In the genomic region with DNA sequence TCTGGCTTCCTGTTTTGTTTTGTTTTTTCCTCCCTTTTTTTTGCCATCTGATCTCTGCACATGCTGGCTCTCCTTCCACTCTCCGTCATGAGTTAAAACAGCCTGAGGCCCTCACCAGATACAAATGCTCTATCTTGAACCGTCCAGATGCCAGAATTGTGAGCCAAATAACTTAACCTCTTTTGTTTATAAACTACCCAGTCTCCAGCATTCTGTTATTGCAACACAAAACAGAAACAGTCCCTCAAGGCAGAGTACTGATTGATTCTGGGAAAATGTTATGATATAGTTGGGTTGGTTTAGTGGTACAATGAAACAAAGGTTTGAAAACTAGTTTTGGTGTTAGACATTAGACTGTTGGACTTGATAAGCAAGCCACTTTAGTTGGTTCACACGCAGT, we compare ENCODE assay signal across 17 cellular contexts.
DNase-seq lines count a peak whose midpoint lies in the region; ATAC-seq lines count a peak whose summit lies in the region.
"Had no signal": no experiment of that assay in that cellular context is flagged by ENCODE, and none has a peak within 500 bp of the region (broad histone marks: within the 10 kb centered on the region; RNA-seq: fewer than 3 reads in every experiment).

No MANE protein-coding gene starts in this region.

- DNase-seq in COLO829 (ENCODE audit: low spot score) (peak; percentile 7), SK-N-MC (ENCODE audit: low read depth, low spot score) (peak; percentile 44), epidermal melanocyte (ENCODE audit: insufficient read length, low spot score) (peak; percentile 14), mesenchymal stem cell (peak; percentile 92), DMS53 (lab: John Stamatoyannopoulos, UW) (no peak)
- DNase-seq in effector CD4-positive, alpha-beta T cell = no peak
- DNase-seq in central memory CD4-positive, alpha-beta T cell = no peak
- DNase-seq: activated CD8-positive, alpha-beta memory T cell treated with anti-CD3 and anti-CD28 coated beads for 24 hours; activated naive CD4-positive, alpha-beta T cell treated with Interleukin-2 at 50 U/mL for 16 hours; NCI-H1930; posterior cingulate gyrus; stimulated activated CD4-positive, alpha-beta T cell treated with anti-CD3 and anti-CD28 coated beads, Interleukin-2, amount 100 ng/mL, for 24 hours; stimulated activated naive B cell treated with anti-CD40 and anti-IgM and Interleukin-4, amounts not matched to agents 10 μg/mL and 1 μg/mL and 100 μg/mL, for 72 hours; T-helper 2 cell had no signal

- no peak overlapping the region for H2BK5ac ChIP-seq in mesenchymal stem cell (ENCODE audit: low read depth, low read length, poor library complexity, severe bottlenecking)

- H3K23ac ChIP-seq in mesenchymal stem cell (ENCODE audit: low read length in 2 of 2) = no peak overlapping the region

- H3K4ac ChIP-seq in mesenchymal stem cell (ENCODE audit: low read depth in 1 of 2, low read length in 2 of 2) = no peak overlapping the region

- no peak overlapping the region for H3K18ac ChIP-seq in mesenchymal stem cell (ENCODE audit: low read depth in 1 of 2, low read length in 2 of 2)

- no peaks in the 10 kb centered on the region for H3K4me1 ChIP-seq in mesenchymal stem cell (ENCODE audit: control insufficient read depth, insufficient read depth, low read depth, low read length)

- H3K9ac ChIP-seq in SK-N-MC (ENCODE audit: insufficient read length) (peak overlapping the region; percentile 54), mesenchymal stem cell (ENCODE audit: low read length) (no peak overlapping the region)

- no peak for ATAC-seq in HG02973 (IDR thresholded peaks at IDR 0.05; ENCODE audit: unreplicated experiment)
- ATAC-seq: stimulated activated naive B cell treated with anti-CD40 and anti-IgM and Interleukin-4, amounts not matched to agents 10 μg/mL and 1 μg/mL and 100 μg/mL, for 72 hours had no signal

- H2BK120ac ChIP-seq in mesenchymal stem cell (ENCODE audit: low read depth, low read length) = no peak overlapping the region

- no peak overlapping the region for H3K14ac ChIP-seq in mesenchymal stem cell (ENCODE audit: low read length in 2 of 2)

- no peak overlapping the region for H2AFZ ChIP-seq in mesenchymal stem cell (ENCODE audit: low read depth, low read length)

- no peak overlapping the region for H2BK15ac ChIP-seq in mesenchymal stem cell (ENCODE audit: low read depth, poor library complexity, severe bottlenecking)

- WGBS in mesenchymal stem cell = 0% methylated on average over 2 of the region's 3 CpGs

- no peak overlapping the region for H3K4me2 ChIP-seq in mesenchymal stem cell (ENCODE audit: low read length, poor library complexity, severe bottlenecking)

- H3K9me3 ChIP-seq in SK-N-MC (ENCODE audit: low read depth, low read length) = no peaks in the 10 kb centered on the region
- no peaks in the 10 kb centered on the region for H3K9me3 ChIP-seq in mesenchymal stem cell (ENCODE audit: control insufficient read depth, low read length)

- H3K36me3 ChIP-seq in SK-N-MC (ENCODE audit: insufficient read depth, low read length) (no peaks in the 10 kb centered on the region), mesenchymal stem cell (ENCODE audit: control insufficient read depth in 1 of 2, insufficient read depth in 2 of 2, low read depth in 1 of 2, low read length in 2 of 2) (no peaks in the 10 kb centered on the region)

- no peak overlapping the region for H2BK12ac ChIP-seq in mesenchymal stem cell (ENCODE audit: low read length in 2 of 2)

- H3K27me3 ChIP-seq in mesenchymal stem cell (ENCODE audit: control insufficient read depth in 1 of 2, insufficient read depth in 1 of 2, low read length in 2 of 2) = no peaks in the 10 kb centered on the region

- no peaks in the 10 kb centered on the region for H3K79me1 ChIP-seq in mesenchymal stem cell (replicated peaks; ENCODE audit: low read length, poor library complexity, severe bottlenecking)

- no peak overlapping the region for H4K91ac ChIP-seq in mesenchymal stem cell (ENCODE audit: low read length)

- peak overlapping the region; percentile 59 for H3K4me3 ChIP-seq in SK-N-MC
- no peak overlapping the region for H3K4me3 ChIP-seq in mesenchymal stem cell (ENCODE audit: insufficient read depth in 1 of 2, low read depth in 1 of 2, low read length in 2 of 2)
- H3K4me3 ChIP-seq: coronary artery, lung had no signal

- no peak overlapping the region for H2AK5ac ChIP-seq in mesenchymal stem cell (ENCODE audit: low read length, severe bottlenecking)

- H3K27ac ChIP-seq in SK-N-MC = peak overlapping the region; percentile 87
- no peak overlapping the region for H3K27ac ChIP-seq in mesenchymal stem cell (ENCODE audit: low read length, poor library complexity, severe bottlenecking)
- H3K27ac ChIP-seq: coronary artery had no signal

- H4K8ac ChIP-seq in mesenchymal stem cell (ENCODE audit: low read length) = no peak overlapping the region

Comparison
In these comparisons a context has a peak if more than half of its experiments do, and no peak if none do; other contexts are left out.
1. DNase-seq: peak in COLO829 (single experiment), SK-N-MC (single experiment), epidermal melanocyte (single experiment) and mesenchymal stem cell (single experiment); none in DMS53 (single experiment), effector CD4-positive, alpha-beta T cell (single experiment) and central memory CD4-positive, alpha-beta T cell (single experiment).